ENCODE assay signal across 20 cellular contexts in the genomic region with DNA sequence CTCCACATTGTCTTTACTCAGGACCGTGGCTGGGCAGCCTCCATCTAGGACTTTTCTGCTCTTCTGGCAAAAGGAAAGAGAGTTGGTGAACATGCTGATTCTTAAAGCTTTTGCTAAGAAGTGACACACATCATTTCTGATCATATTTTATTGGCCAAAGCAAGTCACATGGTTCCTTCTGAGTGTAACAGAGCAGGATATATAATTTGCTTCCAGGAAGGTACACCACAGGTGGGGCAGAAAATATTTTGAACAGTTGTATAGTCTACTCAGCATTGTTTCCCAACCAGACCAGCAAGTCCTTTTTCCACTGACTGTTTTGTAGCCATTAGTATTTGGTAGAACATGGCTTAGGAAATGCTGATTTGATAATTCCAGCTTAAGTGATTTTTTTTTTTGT.
"Had no signal": no experiment of that assay in that cellular context is flagged by ENCODE, and none has a peak within 500 bp of the region (broad histone marks: within the 10 kb centered on the region; RNA-seq: fewer than 3 reads in every experiment).

No MANE protein-coding gene starts in this region.

- H3K27ac ChIP-seq: right atrium auricular region, tibial artery, uterus had no signal

- H3K27ac Mint-ChIP-seq: activated naive CD4-positive, alpha-beta T cell treated with anti-CD3 and anti-CD28 coated beads, Interleukin-2, amount 50 U/mL, for 72 hours; memory B cell; nephron; stimulated activated naive B cell treated with anti-CD40 and anti-IgM and Interleukin-4, amounts not matched to agents 10 μg/mL and 1 μg/mL and 100 μg/mL, for 72 hours had no signal

- H3K9me3 ChIP-seq: right atrium auricular region, tibial artery, uterus had no signal

- H3K27me3 Mint-ChIP-seq: memory B cell; stimulated activated naive B cell treated with anti-CD40 and anti-IgM and Interleukin-4, amounts not matched to agents 10 μg/mL and 1 μg/mL and 100 μg/mL, for 72 hours had no signal

- H3K4me3 Mint-ChIP-seq: memory B cell; nephron; stimulated activated naive B cell treated with anti-CD40 and anti-IgM and Interleukin-4, amounts not matched to agents 10 μg/mL and 1 μg/mL and 100 μg/mL, for 72 hours had no signal

- FAIRE-seq: endothelial cell of umbilical vein had no signal

- H3K27me3 ChIP-seq: right atrium auricular region, tibial artery, uterus had no signal

- ATAC-seq: activated naive CD4-positive, alpha-beta T cell treated with anti-CD3 and anti-CD28 coated beads, Interleukin-2, amount 50 U/mL, for 72 hours; left ventricle myocardium superior; stimulated activated naive B cell treated with anti-CD40 and anti-IgM and Interleukin-4, amounts not matched to agents 10 μg/mL and 1 μg/mL and 100 μg/mL, for 72 hours had no signal

- H3K4me3 ChIP-seq: right atrium auricular region, tibial artery, uterus had no signal

- H3K4me1 ChIP-seq: tibial artery, uterus had no signal

- DNase-seq: activated CD4-positive, alpha-beta T cell treated with anti-CD3 and anti-CD28 coated beads for 4 hours; activated CD8-positive, alpha-beta memory T cell treated with anti-CD3 and anti-CD28 coated beads for 24 hours; anterior cingulate cortex; cerebellar nuclear complex; effector CD8-positive, alpha-beta T cell; foreskin melanocyte; kidney glomerular epithelial cell; left ventricle myocardium superior; nucleus accumbens; posterior cingulate gyrus; stimulated activated CD4-positive, alpha-beta T cell treated with anti-CD3 and anti-CD28 coated beads, Interleukin-2, amount 100 ng/mL, for 48 hours; stimulated activated naive B cell treated with anti-CD40 and anti-IgM and Interleukin-4, amounts not matched to agents 10 μg/mL and 1 μg/mL and 100 μg/mL, for 72 hours; T1000; tibial artery; uterus had no signal

- H3K36me3 ChIP-seq: right atrium auricular region, uterus had no signal

- H3K9me3 Mint-ChIP-seq: memory B cell; nephron; stimulated activated naive B cell treated with anti-CD40 and anti-IgM and Interleukin-4, amounts not matched to agents 10 μg/mL and 1 μg/mL and 100 μg/mL, for 72 hours had no signal
